In genomic region chr11:68040121-68040956, GRCh38 we compare ENCODE assay signal across 8 cellular contexts. TPM values are rescaled to one million over a fixed set of nuclear protein-coding genes. Genes with fewer than 3 reads are reported as not detected.
DNase-seq lines count a peak whose midpoint lies in the region; ATAC-seq and TF ChIP-seq lines count a peak whose summit lies in the region.

No MANE protein-coding gene starts in this region.

- H3K4me1 ChIP-seq in DND-41 (ENCODE audit: insufficient read depth, low read length) (peaks cover 11% of the 10 kb centered on the region), muscle layer of duodenum (ENCODE audit: control insufficient read depth in 1 of 2, insufficient read depth in 2 of 2, low read length in 2 of 2) (peaks cover 7 to 47% of the 10 kb centered on the region in 2 donors), upper lobe of right lung (peaks cover 47% of the 10 kb centered on the region)

- no peaks in the 10 kb centered on the region for H3K9me3 Mint-ChIP-seq in activated CD4-positive, alpha-beta memory T cell treated with anti-CD3 and anti-CD28 coated beads for 36 hours

- 0 out of 2 replicates have a peak overlapping the region, but pooled peaks have one; percentile 27 for H3K4me2 ChIP-seq in DND-41 (ENCODE audit: insufficient read depth, low read length)

- H3K27ac Mint-ChIP-seq in activated CD4-positive, alpha-beta memory T cell treated with anti-CD3 and anti-CD28 coated beads for 36 hours: peak overlapping the region; percentile 89

- H3K27ac ChIP-seq in DND-41 (ENCODE audit: low read length) (0 out of 2 replicates have a peak overlapping the region, but pooled peaks have one; percentile 36), muscle layer of duodenum (ENCODE audit: low read length) (peak overlapping the region; percentile 92), upper lobe of right lung (peak overlapping the region; percentile 94)

- H3K27me3 ChIP-seq in DND-41 (ENCODE audit: insufficient read depth, low read length, poor library complexity): no peaks in the 10 kb centered on the region
- H3K27me3 ChIP-seq in muscle layer of duodenum (ENCODE audit: low read depth, low read length): no peaks in the 10 kb centered on the region
- no peaks in the 10 kb centered on the region for H3K27me3 ChIP-seq in upper lobe of right lung

- H3K36me3 ChIP-seq in DND-41 (ENCODE audit: insufficient read depth, low read length) (peaks cover 3% of the 10 kb centered on the region), muscle layer of duodenum (ENCODE audit: control insufficient read depth in 1 of 2, insufficient read depth in 2 of 2, low read length in 2 of 2) (peaks cover 11 to 37% of the 10 kb centered on the region in 2 donors), upper lobe of right lung (peaks cover 30% of the 10 kb centered on the region)

- POLR2A ChIA-PET in activated CD4-positive, alpha-beta memory T cell treated with anti-CD3 and anti-CD28 coated beads for 36 hours (lab: Charles Lee): interaction anchor here (1.1 to 4.1 kb wide), 2 partner anchors 10 to 12 kb away, joined by 3 to 20 read pairs; partner anchors contain the start of gene NDUFS8

- no peaks in the 10 kb centered on the region for H3K79me2 ChIP-seq in DND-41 (ENCODE audit: insufficient read depth, low read length)

- H3K36me3 Mint-ChIP-seq in activated CD4-positive, alpha-beta memory T cell treated with anti-CD3 and anti-CD28 coated beads for 36 hours: peaks cover 9% of the 10 kb centered on the region

- peaks cover 16% of the 10 kb centered on the region for H3K4me1 Mint-ChIP-seq in activated CD4-positive, alpha-beta memory T cell treated with anti-CD3 and anti-CD28 coated beads for 36 hours (ENCODE audit: low read depth)

- H3K4me3 ChIP-seq in DND-41 (ENCODE audit: low read depth in 1 of 2, low read length in 2 of 2) (no peak overlapping the region), epithelial cell of esophagus (ENCODE audit: low read length) (peak overlapping the region; percentile 71), muscle layer of duodenum (ENCODE audit: low read depth in 1 of 2, low read length in 2 of 2) (peak overlapping the region; percentile 87 to 88), upper lobe of right lung (peak overlapping the region; percentile 98)

- intact Hi-C loops in activated CD4-positive, alpha-beta memory T cell treated with anti-CD3 and anti-CD28 coated beads for 36 hours (cut with micrococcal nuclease): loop anchor here (1.0 kb wide), 1 partner anchor 10 kb away; the partner anchor contains the start of gene NDUFS8
- intact Hi-C loops in upper lobe of right lung (cut with DNase I): no loop called here

- CTCF ChIA-PET in activated CD4-positive, alpha-beta memory T cell treated with anti-CD3 and anti-CD28 coated beads for 36 hours (lab: Charles Lee): interaction anchor here (1.0 kb wide), 1 partner anchor 9 kb away, joined by 3 read pairs; no protein-coding TSS in a partner anchor

- H3K9ac ChIP-seq in DND-41 (ENCODE audit: low read depth, low read length): 0 out of 2 replicates have a peak overlapping the region, but pooled peaks have one; percentile 28

- H3K27me3 Mint-ChIP-seq in activated CD4-positive, alpha-beta memory T cell treated with anti-CD3 and anti-CD28 coated beads for 36 hours: no peaks in the 10 kb centered on the region

- H3K4me3 Mint-ChIP-seq in activated CD4-positive, alpha-beta memory T cell treated with anti-CD3 and anti-CD28 coated beads for 36 hours: peak overlapping the region; percentile 91

- DNase-seq in DND-41 (peak; percentile 77), NCI-H2107 (lab: John Stamatoyannopoulos, UW) (peak; percentile 15), epithelial cell of esophagus (ENCODE audit: low read depth) (peak; percentile 53), upper lobe of right lung (peak; percentile 87), ecto neural progenitor cell (ENCODE audit: low spot score) (no peak)
- peak; percentile 71 for DNase-seq in activated CD4-positive, alpha-beta memory T cell treated with anti-CD3 and anti-CD28 coated beads for 36 hours

- peak; percentile 74 for ATAC-seq in DND-41 (ENCODE audit: insufficient read depth, low read depth)
- ATAC-seq in GM21723 (IDR thresholded peaks at IDR 0.05; ENCODE audit: unreplicated experiment): peak; percentile 58
- peak; percentile 45 for ATAC-seq in upper lobe of right lung

- H4K20me1 ChIP-seq in DND-41 (ENCODE audit: insufficient read depth, low read length): no peaks in the 10 kb centered on the region; the same call in 1 of the 2 replicates

- H3K9me3 ChIP-seq in DND-41 (ENCODE audit: insufficient read depth, low read length, severe bottlenecking) (no peaks in the 10 kb centered on the region), muscle layer of duodenum (ENCODE audit: control insufficient read depth in 1 of 2, low read length in 2 of 2) (no peaks in the 10 kb centered on the region), upper lobe of right lung (no peaks in the 10 kb centered on the region)

- H2AFZ ChIP-seq in DND-41 (ENCODE audit: low read depth, low read length): peak overlapping the region; percentile 16; the same call in 1 of the 2 replicates

- TF ChIP-seq CTCF in DND-41 (IDR thresholded peaks at IDR 0.05; ENCODE audit: borderline replicate concordance, extremely low read depth, low read length, poor library complexity, severe bottlenecking) (no peak), epithelial cell of esophagus (IDR thresholded peaks at IDR 0.05; ENCODE audit: insufficient read depth, low read depth, low read length, missing control alignments) (no peak), upper lobe of right lung (IDR thresholded peaks at IDR 0.05) (no peak)

RNA-seq across cellular contexts. Expression of gene TCIRG1, which starts 1.5 kb away (rescaled TPM):
- total RNA-seq in activated CD4-positive, alpha-beta memory T cell treated with anti-CD3 and anti-CD28 coated beads for 36 hours: 100 to 1,000 TPM; 167 to 175 TPM
- total RNA-seq in upper lobe of right lung: 216 TPM

RNA-seq across cellular contexts. Expression of gene NDUFS8, which starts 9.9 kb away (rescaled TPM):
- total RNA-seq in activated CD4-positive, alpha-beta memory T cell treated with anti-CD3 and anti-CD28 coated beads for 36 hours: 100 to 1,000 TPM; 134 to 140 TPM
- total RNA-seq in upper lobe of right lung: 118 TPM

RNA-seq across cellular contexts. Expression of gene ALDH3B1, which starts 30.2 kb away (rescaled TPM):
- total RNA-seq in activated CD4-positive, alpha-beta memory T cell treated with anti-CD3 and anti-CD28 coated beads for 36 hours: not detected
- 95.9 TPM for total RNA-seq in upper lobe of right lung

RNA-seq across cellular contexts. Expression of gene UNC93B1, which starts 36.4 kb away (rescaled TPM):
- 10 to 100 TPM; 20.0 to 21.5 TPM for total RNA-seq in activated CD4-positive, alpha-beta memory T cell treated with anti-CD3 and anti-CD28 coated beads for 36 hours
- 79.5 TPM for total RNA-seq in upper lobe of right lung

Comparison
In these comparisons a context has a peak if more than half of its experiments do, and no peak if none do; other contexts are left out.
1. H3K27ac ChIP-seq: peak in every context shown above with its lines; median percentile 94 in upper lobe of right lung; 92 in muscle layer of duodenum; 36 in DND-41.
2. H3K4me3 ChIP-seq: peak in epithelial cell of esophagus (single experiment), muscle layer of duodenum (2 of 2) and upper lobe of right lung (single experiment); none in DND-41 (0 of 2).
3. RNA of gene ALDH3B1, which starts 30.2 kb away (total RNA-seq): 95.9 TPM in upper lobe of right lung (single experiment); not detected in activated CD4-positive, alpha-beta memory T cell treated with anti-CD3 and anti-CD28 coated beads for 36 hours; every median in the first group is over 10 times any median in the second.
4. Peak in every context shown above with its lines, with median percentiles within 50 percentile points of each other: ATAC-seq.